Comparison of ENCODE assay signal across 2 cellular contexts in the genomic region with DNA sequence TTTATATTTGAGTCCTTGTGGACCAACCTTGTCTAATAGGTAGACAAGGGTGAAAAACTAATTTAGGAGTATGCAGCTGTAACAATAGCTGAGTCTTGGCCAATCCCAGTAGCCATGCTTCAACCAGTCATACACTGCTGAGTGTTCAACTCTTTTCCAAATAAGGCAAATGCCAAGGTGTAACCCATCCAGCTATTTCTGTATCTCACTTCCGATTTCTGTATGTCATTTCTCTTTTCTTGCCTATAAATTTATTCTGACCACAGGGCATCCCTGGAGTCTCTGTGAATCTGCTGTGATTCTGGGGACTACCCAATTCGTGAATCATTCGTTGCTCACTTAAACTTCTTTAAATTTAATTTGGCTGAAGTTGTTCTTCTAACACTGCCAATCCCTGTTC.
TF ChIP-seq lines count a peak whose summit lies in the region.

No MANE protein-coding gene starts in this region.

TF ChIP-seq in IMR-90, 13 proteins besides CTCF, POLR2A, EP300 and RAD21:
- TF ChIP-seq FOS (IDR thresholded peaks at IDR 0.05; ENCODE audit: low read depth, low read length), result no peak
- TF ChIP-seq, protein P1, sequence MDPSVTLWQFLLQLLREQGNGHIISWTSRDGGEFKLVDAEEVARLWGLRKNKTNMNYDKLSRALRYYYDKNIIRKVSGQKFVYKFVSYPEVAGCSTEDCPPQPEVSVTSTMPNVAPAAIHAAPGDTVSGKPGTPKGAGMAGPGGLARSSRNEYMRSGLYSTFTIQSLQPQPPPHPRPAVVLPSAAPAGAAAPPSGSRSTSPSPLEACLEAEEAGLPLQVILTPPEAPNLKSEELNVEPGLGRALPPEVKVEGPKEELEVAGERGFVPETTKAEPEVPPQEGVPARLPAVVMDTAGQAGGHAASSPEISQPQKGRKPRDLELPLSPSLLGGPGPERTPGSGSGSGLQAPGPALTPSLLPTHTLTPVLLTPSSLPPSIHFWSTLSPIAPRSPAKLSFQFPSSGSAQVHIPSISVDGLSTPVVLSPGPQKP (IDR thresholded peaks at IDR 0.05; ENCODE audit: borderline replicate concordance, low read depth, low read length), result no peak
- no peak for TF ChIP-seq BHLHE40 (IDR thresholded peaks at IDR 0.05; ENCODE audit: low read depth, low read length)

TF ChIP-seq in H1, 55 proteins besides CTCF, POLR2A, EP300 and RAD21:
- TF ChIP-seq, protein P2, sequence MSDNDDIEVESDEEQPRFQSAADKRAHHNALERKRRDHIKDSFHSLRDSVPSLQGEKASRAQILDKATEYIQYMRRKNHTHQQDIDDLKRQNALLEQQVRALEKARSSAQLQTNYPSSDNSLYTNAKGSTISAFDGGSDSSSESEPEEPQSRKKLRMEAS (IDR thresholded peaks at IDR 0.05), result no peak
- TF ChIP-seq KDM4A (IDR thresholded peaks at IDR 0.05; ENCODE audit: low read depth, low read length, severe bottlenecking) (no peak), SUZ12 (IDR thresholded peaks at IDR 0.05; ENCODE audit: low read length) (no peak), SP1 (IDR thresholded peaks at IDR 0.05; ENCODE audit: low read depth, low read length) (no peak), BACH1 (IDR thresholded peaks at IDR 0.05; ENCODE audit: low read length) (no peak), JUN (IDR thresholded peaks at IDR 0.05; ENCODE audit: low read depth, low read length) (no peak), CHD2 (IDR thresholded peaks at IDR 0.05; ENCODE audit: low read length) (no peak), ASH2L (IDR thresholded peaks at IDR 0.05; ENCODE audit: low read length) (no peak), YY1 (IDR thresholded peaks at IDR 0.05; ENCODE audit: low read depth, low read length) (no peak), CBX8 (IDR thresholded peaks at IDR 0.05; ENCODE audit: borderline replicate concordance, low read depth, low read length) (no peak), TCF12 (IDR thresholded peaks at IDR 0.05; ENCODE audit: low read depth, low read length) (no peak), NANOG (IDR thresholded peaks at IDR 0.05; ENCODE audit: insufficient read depth, low read depth, low read length, poor library complexity, severe bottlenecking) (no peak), RBBP5 (IDR thresholded peaks at IDR 0.05; ENCODE audit: borderline replicate concordance, low read depth, low read length) (no peak), TEAD4 (IDR thresholded peaks at IDR 0.05; ENCODE audit: low read depth, low read length) (no peak), SRF (IDR thresholded peaks at IDR 0.05; ENCODE audit: low read depth, low read length) (no peak), BRCA1 (IDR thresholded peaks at IDR 0.05; ENCODE audit: low read depth, low read length) (no peak)
- TF ChIP-seq, protein P3, sequence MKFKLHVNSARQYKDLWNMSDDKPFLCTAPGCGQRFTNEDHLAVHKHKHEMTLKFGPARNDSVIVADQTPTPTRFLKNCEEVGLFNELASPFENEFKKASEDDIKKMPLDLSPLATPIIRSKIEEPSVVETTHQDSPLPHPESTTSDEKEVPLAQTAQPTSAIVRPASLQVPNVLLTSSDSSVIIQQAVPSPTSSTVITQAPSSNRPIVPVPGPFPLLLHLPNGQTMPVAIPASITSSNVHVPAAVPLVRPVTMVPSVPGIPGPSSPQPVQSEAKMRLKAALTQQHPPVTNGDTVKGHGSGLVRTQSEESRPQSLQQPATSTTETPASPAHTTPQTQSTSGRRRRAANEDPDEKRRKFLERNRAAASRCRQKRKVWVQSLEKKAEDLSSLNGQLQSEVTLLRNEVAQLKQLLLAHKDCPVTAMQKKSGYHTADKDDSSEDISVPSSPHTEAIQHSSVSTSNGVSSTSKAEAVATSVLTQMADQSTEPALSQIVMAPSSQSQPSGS (IDR thresholded peaks at IDR 0.05; ENCODE audit: low read length), result no peak
